ENCODE assay signal across 9 cellular contexts in genomic region chr1:197327776-197328364, GRCh38. TPM values are rescaled to one million over a fixed set of nuclear protein-coding genes. Genes with fewer than 3 reads are reported as not detected.
DNase-seq lines count a peak whose midpoint lies in the region; ATAC-seq and TF ChIP-seq lines count a peak whose summit lies in the region.
"Had no signal": no experiment of that assay in that cellular context is flagged by ENCODE, and none has a peak within 500 bp of the region (broad histone marks: within the 10 kb centered on the region; RNA-seq: fewer than 3 reads in every experiment).

No MANE protein-coding gene starts in this region.

- no peak overlapping the region for H3K27ac ChIP-seq in RWPE1
- H3K27ac ChIP-seq: parathyroid adenoma had no signal

- no peak for DNase-seq in AG09319 (ENCODE audit: extremely low read depth, low read depth)
- DNase-seq in RWPE1 (ENCODE audit: low spot score): peak; percentile 27
- peak; percentile 68 for DNase-seq in inferior parietal cortex (ENCODE audit: extremely low spot score)
- no peak for DNase-seq in COLO829 (ENCODE audit: low spot score)
- no peak for DNase-seq in NK-92 (lab: John Stamatoyannopoulos, UW; ENCODE audit: unreplicated experiment)
- no peak for DNase-seq in left ventricle myocardium superior

- POLR2A ChIA-PET in RWPE1 (lab: Yijun Ruan, JAX; ENCODE audit: low non-redundant PET): no interaction called here

- intact Hi-C loops in left ventricle myocardium superior (cut with micrococcal nuclease): no loop called here

- CTCF ChIA-PET in RWPE1 (lab: Yijun Ruan, JAX): interaction anchor here (0.6 to 1.5 kb wide), 11 partner anchors 8 to 1144 kb away, joined by 3 to 7 read pairs (median 3); no protein-coding TSS in a partner anchor

- ATAC-seq in GM21390 (IDR thresholded peaks at IDR 0.05; ENCODE audit: unreplicated experiment) (peak; percentile 50), GM21447 (IDR thresholded peaks at IDR 0.05; ENCODE audit: unreplicated experiment) (no peak), left ventricle myocardium superior (no peak)

- TF ChIP-seq CTCF in AG09319 (IDR thresholded peaks at IDR 0.05; ENCODE audit: low read depth, low read length): peak; percentile 65
- TF ChIP-seq CTCF in RWPE1 (conservative IDR thresholded peaks at IDR 0.05; ENCODE audit: low read depth): peak; percentile 76

RNA-seq across cellular contexts. Expression of gene CRB1, which starts 59.8 kb away (rescaled TPM):
- 0.79 TPM for total RNA-seq in left ventricle myocardium superior

Comparison
In these comparisons a context has a peak if more than half of its experiments do, and no peak if none do; other contexts are left out.
1. DNase-seq: peak in RWPE1 (single experiment) and inferior parietal cortex (single experiment); none in AG09319 (single experiment), COLO829 (single experiment), NK-92 (single experiment) and left ventricle myocardium superior (single experiment).